15 cellular contexts compared by ENCODE assay signal in genomic region chr12:19045421-19045820, GRCh38.
DNase-seq lines count a peak whose midpoint lies in the region; ATAC-seq and TF ChIP-seq lines count a peak whose summit lies in the region.
"Had no signal": no experiment of that assay in that cellular context is flagged by ENCODE, and none has a peak within 500 bp of the region (broad histone marks: within the 10 kb centered on the region; RNA-seq: fewer than 3 reads in every experiment).

No MANE protein-coding gene starts in this region.

- H2BK120ac ChIP-seq in IMR-90 (ENCODE audit: low read depth, low read length), result no peak overlapping the region

- no peaks in the 10 kb centered on the region for H3K9me3 ChIP-seq in IMR-90 (ENCODE audit: control insufficient read depth, insufficient read depth, low read length)
- peaks cover 0 to 5% of the 10 kb centered on the region in 2 donors for H3K9me3 ChIP-seq in ascending aorta
- H3K9me3 ChIP-seq: Peyer's patch had no signal

- no peak overlapping the region for H2AK5ac ChIP-seq in IMR-90 (ENCODE audit: low read depth, low read length)

- no peak overlapping the region for H3K4ac ChIP-seq in IMR-90 (ENCODE audit: low read depth, low read length)

- H3K18ac ChIP-seq in IMR-90 (ENCODE audit: low read depth, low read length), result no peak overlapping the region

- H4K91ac ChIP-seq in IMR-90 (ENCODE audit: insufficient read depth, low read depth, low read length), result no peak overlapping the region

- H3K27me3 ChIP-seq in IMR-90 (ENCODE audit: control insufficient read depth, insufficient read depth, low read length), result no peaks in the 10 kb centered on the region
- H3K27me3 ChIP-seq in ascending aorta, result no peaks in the 10 kb centered on the region
- H3K27me3 ChIP-seq: Peyer's patch had no signal

- H3K14ac ChIP-seq in IMR-90 (replicated peaks; ENCODE audit: low read depth, low read length), result no peak overlapping the region

- no peaks in the 10 kb centered on the region for H3K79me1 ChIP-seq in IMR-90 (ENCODE audit: low read depth in 1 of 2, low read length in 2 of 2)

- H3K4me2 ChIP-seq in IMR-90 (ENCODE audit: low read depth, low read length), result no peak overlapping the region

- no peak overlapping the region for H2AK9ac ChIP-seq in IMR-90 (replicated peaks; ENCODE audit: low read depth, low read length, poor library complexity)

- H2BK20ac ChIP-seq in IMR-90 (ENCODE audit: low read depth, low read length), result no peak overlapping the region

- no peak overlapping the region for H3K9ac ChIP-seq in IMR-90 (ENCODE audit: low read depth, low read length)

- no peak overlapping the region for H3K4me3 ChIP-seq in IMR-90 (ENCODE audit: insufficient read depth, low read depth, low read length)
- H3K4me3 ChIP-seq in choroid plexus epithelial cell (ENCODE audit: low read depth, low read length), result no peak overlapping the region
- H3K4me3 ChIP-seq in retinal pigment epithelial cell (ENCODE audit: low read length), result no peak overlapping the region
- no peak overlapping the region for H3K4me3 ChIP-seq in ascending aorta
- H3K4me3 ChIP-seq: Peyer's patch had no signal

- H3K36me3 ChIP-seq in IMR-90 (ENCODE audit: control insufficient read depth, insufficient read depth, low read length) (no peaks in the 10 kb centered on the region), ascending aorta (no peaks in the 10 kb centered on the region)
- H3K36me3 ChIP-seq: Peyer's patch had no signal

- H3K27ac ChIP-seq in IMR-90 (ENCODE audit: insufficient read depth, low read length) (no peak overlapping the region), ascending aorta (no peak overlapping the region)
- H3K27ac ChIP-seq: Peyer's patch had no signal

- CTCF ChIA-PET in IMR-90 (lab: Yijun Ruan, JAX), result interaction anchor here (1.2 kb wide), 1 partner anchor 9 kb away, joined by 3 read pairs; no protein-coding TSS in a partner anchor

- WGBS in IMR-90 (ENCODE audit: extremely low coverage in 2 of 2, insufficient read length in 1 of 2), 2 experiments, result no CpG with 5 or more reads among the region's 2 CpGs

- H4K5ac ChIP-seq in IMR-90 (ENCODE audit: low read depth, low read length), result no peak overlapping the region

- intact Hi-C loops in IMR-90 (cut with micrococcal nuclease), result no loop called here
- intact Hi-C loops in ascending aorta (cut with DNase I), result no loop called here

- in situ Hi-C loops in IMR-90 (cut with MboI; ENCODE audit: low sequenced_read_pairs), result no loop called here

- no peaks in the 10 kb centered on the region for H3K4me1 ChIP-seq in IMR-90 (ENCODE audit: control insufficient read depth, insufficient read depth, low read length)
- H3K4me1 ChIP-seq in ascending aorta, result no peaks in the 10 kb centered on the region
- H3K4me1 ChIP-seq: Peyer's patch had no signal

- no peaks in the 10 kb centered on the region for H4K20me1 ChIP-seq in IMR-90 (ENCODE audit: insufficient read depth, low read length)

- TF ChIP-seq POLR2A in IMR-90 (IDR thresholded peaks at IDR 0.05; ENCODE audit: low read depth, low read length), result no peak

- no peak overlapping the region for H2BK5ac ChIP-seq in IMR-90 (ENCODE audit: low read depth, low read length, poor library complexity, severe bottlenecking)

- DNase-seq in IMR-90 (peak; percentile 13), choroid plexus epithelial cell (ENCODE audit: low read depth) (peak; percentile 79), left kidney (ENCODE audit: low read depth, low spot score) (peak; percentile 57), retinal pigment epithelial cell (ENCODE audit: low read depth) (peak; percentile 28), ascending aorta (ENCODE audit: low spot score in 2 of 2) (no peak), ecto neural progenitor cell (ENCODE audit: low spot score) (no peak)
- no peak for DNase-seq in activated CD8-positive, alpha-beta memory T cell treated with anti-CD3 and anti-CD28 coated beads, Interleukin-2, amount 50 U/mL, for 4 hours
- DNase-seq: CD4-positive, CD25-positive, alpha-beta regulatory T cell; DND-41; GF-D8; H9; NCI-H187 treated with DMSO at 0.1 percent for 48 hours; NCI-H774; Peyer's patch; SHP77 had no signal

- peak; percentile 44; the same call in 1 of the 2 replicates for ATAC-seq in IMR-90 (ENCODE audit: low read depth)

- H3K56ac ChIP-seq in IMR-90 (ENCODE audit: extremely low read depth, insufficient read depth, low read length), result no peak overlapping the region

- BruUV-seq in IMR-90 (replicated peaks; lab: Mats Ljungman, UMichigan), result no TSS peak

- no peak overlapping the region for H4K8ac ChIP-seq in IMR-90 (ENCODE audit: low read depth in 2 of 2, low read length in 2 of 2)

- TF ChIP-seq CTCF in IMR-90 (conservative IDR thresholded peaks at IDR 0.05; ENCODE audit: low read depth, low read length) (no peak), choroid plexus epithelial cell (conservative IDR thresholded peaks at IDR 0.05; ENCODE audit: low read depth, low read length) (no peak), retinal pigment epithelial cell (conservative IDR thresholded peaks at IDR 0.05; ENCODE audit: low read depth, low read length) (no peak), ascending aorta (IDR thresholded peaks at IDR 0.05) (no peak)

- POLR2A ChIA-PET in IMR-90 (lab: Charles Lee; ENCODE audit: unreplicated experiment), result interaction anchor here (0.6 kb wide), 1 partner anchor 792 kb away, joined by 3 read pairs; no protein-coding TSS in a partner anchor

- dilution Hi-C loops in IMR-90 (cut with HindIII; ENCODE audit: low sequenced_read_pairs, unreplicated experiment), result no loop called here

- no peak overlapping the region for H2AFZ ChIP-seq in IMR-90 (replicated peaks; ENCODE audit: low read length, poor library complexity)

- H2BK15ac ChIP-seq in IMR-90 (ENCODE audit: low read depth, low read length), result no peak overlapping the region

- TF ChIP-seq RAD21 in IMR-90 (IDR thresholded peaks at IDR 0.05; ENCODE audit: low read length), result no peak

- no peaks in the 10 kb centered on the region for H3K9me1 ChIP-seq in IMR-90 (ENCODE audit: insufficient read depth, low read length)

- no peak overlapping the region for H3K23ac ChIP-seq in IMR-90 (ENCODE audit: low read depth, low read length)

TF ChIP-seq in IMR-90, 13 proteins besides CTCF, POLR2A, EP300 and RAD21:
- TF ChIP-seq CHD1 (IDR thresholded peaks at IDR 0.05; ENCODE audit: low read depth, low read length), result no peak
- TF ChIP-seq NFE2L2 (IDR thresholded peaks at IDR 0.05; ENCODE audit: low read depth, low read length), result no peak
- TF ChIP-seq MXI1 (IDR thresholded peaks at IDR 0.05; ENCODE audit: borderline replicate concordance, low read depth, low read length), result no peak
- TF ChIP-seq RFX5 (IDR thresholded peaks at IDR 0.05; ENCODE audit: low read depth, low read length), result no peak
- no peak for TF ChIP-seq FOS (IDR thresholded peaks at IDR 0.05; ENCODE audit: low read depth, low read length)
- TF ChIP-seq ELK1 (IDR thresholded peaks at IDR 0.05; ENCODE audit: borderline replicate concordance, low read depth, low read length), result no peak
- TF ChIP-seq USF2 (IDR thresholded peaks at IDR 0.05; ENCODE audit: low read depth, low read length), result no peak
- TF ChIP-seq CEBPB (IDR thresholded peaks at IDR 0.05; ENCODE audit: low read depth, low read length), result no peak
- no peak for TF ChIP-seq MAFK (IDR thresholded peaks at IDR 0.05; ENCODE audit: low read depth, low read length)
- no peak for TF ChIP-seq RCOR1 (IDR thresholded peaks at IDR 0.05; ENCODE audit: insufficient replicate concordance, low read length)
- TF ChIP-seq SMC3 (IDR thresholded peaks at IDR 0.05; ENCODE audit: low read depth, low read length), result no peak

Comparison
In these comparisons a context has a peak if more than half of its experiments do, and no peak if none do; other contexts are left out.
1. DNase-seq: peak in IMR-90 (single experiment), choroid plexus epithelial cell (single experiment), left kidney (single experiment) and retinal pigment epithelial cell (single experiment); none in ascending aorta (0 of 2), ecto neural progenitor cell (single experiment) and activated CD8-positive, alpha-beta memory T cell treated with anti-CD3 and anti-CD28 coated beads, Interleukin-2, amount 50 U/mL, for 4 hours (single experiment).